In the genomic region with DNA sequence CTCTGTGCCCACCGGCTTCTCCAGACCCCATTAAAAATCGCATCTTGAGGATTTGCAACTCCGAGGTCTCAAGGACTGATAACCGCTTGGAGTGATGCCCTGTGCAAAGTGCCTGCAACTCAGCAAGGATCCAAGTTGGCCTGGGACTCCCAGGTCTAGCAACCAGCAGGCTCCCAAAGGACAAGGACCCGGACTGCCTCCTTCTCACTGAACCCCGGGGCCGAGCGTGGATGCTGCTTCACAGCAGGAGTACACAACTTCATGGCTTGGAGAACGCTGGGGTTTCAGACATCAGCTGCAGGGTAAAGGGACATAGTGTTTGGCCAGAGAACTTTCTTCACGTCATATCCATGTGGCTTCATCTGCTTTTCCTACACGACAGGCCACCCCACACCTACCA, we compare ENCODE assay signal across 7 cellular contexts.
"Had no signal": no experiment of that assay in that cellular context is flagged by ENCODE, and none has a peak within 500 bp of the region (broad histone marks: within the 10 kb centered on the region; RNA-seq: fewer than 3 reads in every experiment).

No MANE protein-coding gene starts in this region.

- DNase-seq: GM23248, GOT3, H7, IMR-90 had no signal

- H3K27ac ChIP-seq: GM23248 had no signal

- H3K36me3 ChIP-seq: HAP-1 had no signal

- H3K9me3 ChIP-seq: HAP-1 had no signal

- H3K4me3 ChIP-seq: GM23248, HAP-1, K562 had no signal

- ATAC-seq: HCT116, K562 had no signal
